1 cellular context compared by ENCODE assay signal in the genomic region with DNA sequence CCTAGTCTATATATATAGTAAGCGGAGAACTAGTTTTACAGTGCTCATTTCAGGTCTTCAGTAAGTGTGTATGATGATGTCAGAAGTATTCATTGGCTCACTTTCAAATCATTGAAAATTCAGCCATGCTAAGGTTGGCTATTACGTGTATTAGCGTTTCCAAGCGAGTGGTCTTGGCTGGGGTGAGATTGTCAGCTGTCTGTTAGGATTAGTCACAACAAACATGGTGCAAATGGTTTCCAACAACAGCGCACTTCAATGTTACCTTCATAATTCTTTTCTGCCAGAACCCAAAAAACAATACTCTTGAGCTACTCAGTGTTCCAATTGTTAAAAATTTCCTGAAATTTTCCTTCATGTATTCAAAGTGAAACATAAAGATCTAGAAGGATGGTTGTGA.
TF ChIP-seq lines count a peak whose summit lies in the region.

No MANE protein-coding gene starts in this region.

TF ChIP-seq in A549, 52 proteins besides CTCF, POLR2A, EP300 and RAD21 (continued from another document):
- TF ChIP-seq JUN (IDR thresholded peaks at IDR 0.05) (peak in 1 of 2 experiments; percentile 31; a peak in 1 of 5 replicates), TP53 (CRISPR knock-in tag; IDR thresholded peaks at IDR 0.05) (no peak), NR3C1 (IDR thresholded peaks at IDR 0.05) (no peak), KDM1A (IDR thresholded peaks at IDR 0.05; ENCODE audit: low read depth) (no peak), RNF2 (IDR thresholded peaks at IDR 0.05; ENCODE audit: borderline replicate concordance, low read depth) (no peak), MAFK (IDR thresholded peaks at IDR 0.05; ENCODE audit: partially characterized antibody) (no peak), GATA3 (IDR thresholded peaks at IDR 0.05; ENCODE audit: borderline replicate concordance) (0 out of 2 replicates have a peak, but pooled peaks have one; percentile 39), NFE2L2 (conservative IDR thresholded peaks at IDR 0.05; ENCODE audit: low read length) (no peak), EHMT2 (IDR thresholded peaks at IDR 0.05; ENCODE audit: low read depth) (no peak), ZC3H11A (IDR thresholded peaks at IDR 0.05) (no peak), ZSCAN20 (CRISPR knock-in tag; IDR thresholded peaks at IDR 0.05) (no peak), POLR2AphosphoS2 (conservative IDR thresholded peaks at IDR 0.05; ENCODE audit: low read length) (peak; percentile 88), FOSL2 (IDR thresholded peaks at IDR 0.05) (no peak), FOSL2 (CRISPR knock-in tag; IDR thresholded peaks at IDR 0.05) (peak; percentile 72), CEBPB (IDR thresholded peaks at IDR 0.05) (no peak), BHLHE40 (IDR thresholded peaks at IDR 0.05; ENCODE audit: low read depth, low read length) (no peak), JUNB (IDR thresholded peaks at IDR 0.05) (no peak), RCOR1 (IDR thresholded peaks at IDR 0.05; ENCODE audit: low read depth, low read length) (no peak), FOSB (CRISPR knock-in tag; IDR thresholded peaks at IDR 0.05) (peak; percentile 90), CBX8 (IDR thresholded peaks at IDR 0.05) (no peak), TFCP2L1 (CRISPR knock-in tag; IDR thresholded peaks at IDR 0.05) (peak; percentile 92; the same call in 1 of the 2 replicates), MYC (IDR thresholded peaks at IDR 0.05; ENCODE audit: borderline replicate concordance, low read length) (no peak), SREBF2 (IDR thresholded peaks at IDR 0.05) (no peak), SMC3 (IDR thresholded peaks at IDR 0.05) (no peak), ZFP36 (IDR thresholded peaks at IDR 0.05; ENCODE audit: borderline replicate concordance, partially characterized antibody) (no peak), HEYL (CRISPR knock-in tag; IDR thresholded peaks at IDR 0.05) (no peak), HOXB5 (CRISPR knock-in tag; IDR thresholded peaks at IDR 0.05) (0 out of 2 replicates have a peak, but pooled peaks have one; percentile 24), HOXB13 (CRISPR knock-in tag; IDR thresholded peaks at IDR 0.05; ENCODE audit: low read depth) (no peak), RFX5 (IDR thresholded peaks at IDR 0.05) (no peak), FOXS1 (CRISPR knock-in tag; IDR thresholded peaks at IDR 0.05) (0 out of 2 replicates have a peak, but pooled peaks have one; percentile 27), KDM5A (IDR thresholded peaks at IDR 0.05) (no peak), EHF (CRISPR knock-in tag; IDR thresholded peaks at IDR 0.05) (peak; percentile 57; the same call in 1 of the 2 replicates), CHD2 (IDR thresholded peaks at IDR 0.05; ENCODE audit: low read length, partially characterized antibody) (no peak), PHF8 (IDR thresholded peaks at IDR 0.05; ENCODE audit: borderline replicate concordance, low read depth) (no peak), HDAC2 (IDR thresholded peaks at IDR 0.05) (no peak), HOXA7 (CRISPR knock-in tag; IDR thresholded peaks at IDR 0.05) (peak; percentile 92), NPAS2 (CRISPR knock-in tag; IDR thresholded peaks at IDR 0.05; ENCODE audit: borderline replicate concordance) (no peak), RARB (CRISPR knock-in tag; IDR thresholded peaks at IDR 0.05) (peak; percentile 77; the same call in 1 of the 2 replicates), ZNF302 (CRISPR knock-in tag; IDR thresholded peaks at IDR 0.05) (no peak)
- TF ChIP-seq, protein P1, sequence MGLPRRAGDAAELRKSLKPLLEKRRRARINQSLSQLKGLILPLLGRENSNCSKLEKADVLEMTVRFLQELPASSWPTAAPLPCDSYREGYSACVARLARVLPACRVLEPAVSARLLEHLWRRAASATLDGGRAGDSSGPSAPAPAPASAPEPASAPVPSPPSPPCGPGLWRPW (IDR thresholded peaks at IDR 0.05): no peak
- TF ChIP-seq, protein P2, sequence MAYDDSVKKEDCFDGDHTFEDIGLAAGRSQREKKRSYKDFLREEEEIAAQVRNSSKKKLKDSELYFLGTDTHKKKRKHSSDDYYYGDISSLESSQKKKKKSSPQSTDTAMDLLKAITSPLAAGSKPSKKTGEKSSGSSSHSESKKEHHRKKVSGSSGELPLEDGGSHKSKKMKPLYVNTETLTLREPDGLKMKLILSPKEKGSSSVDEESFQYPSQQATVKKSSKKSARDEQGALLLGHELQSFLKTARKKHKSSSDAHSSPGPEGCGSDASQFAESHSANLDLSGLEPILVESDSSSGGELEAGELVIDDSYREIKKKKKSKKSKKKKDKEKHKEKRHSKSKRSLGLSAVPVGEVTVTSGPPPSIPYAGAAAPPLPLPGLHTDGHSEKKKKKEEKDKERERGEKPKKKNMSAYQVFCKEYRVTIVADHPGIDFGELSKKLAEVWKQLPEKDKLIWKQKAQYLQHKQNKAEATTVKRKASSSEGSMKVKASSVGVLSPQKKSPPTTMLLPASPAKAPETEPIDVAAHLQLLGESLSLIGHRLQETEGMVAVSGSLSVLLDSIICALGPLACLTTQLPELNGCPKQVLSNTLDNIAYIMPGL (CRISPR knock-in tag; IDR thresholded peaks at IDR 0.05; ENCODE audit: borderline replicate concordance): no peak
- TF ChIP-seq, protein P3, sequence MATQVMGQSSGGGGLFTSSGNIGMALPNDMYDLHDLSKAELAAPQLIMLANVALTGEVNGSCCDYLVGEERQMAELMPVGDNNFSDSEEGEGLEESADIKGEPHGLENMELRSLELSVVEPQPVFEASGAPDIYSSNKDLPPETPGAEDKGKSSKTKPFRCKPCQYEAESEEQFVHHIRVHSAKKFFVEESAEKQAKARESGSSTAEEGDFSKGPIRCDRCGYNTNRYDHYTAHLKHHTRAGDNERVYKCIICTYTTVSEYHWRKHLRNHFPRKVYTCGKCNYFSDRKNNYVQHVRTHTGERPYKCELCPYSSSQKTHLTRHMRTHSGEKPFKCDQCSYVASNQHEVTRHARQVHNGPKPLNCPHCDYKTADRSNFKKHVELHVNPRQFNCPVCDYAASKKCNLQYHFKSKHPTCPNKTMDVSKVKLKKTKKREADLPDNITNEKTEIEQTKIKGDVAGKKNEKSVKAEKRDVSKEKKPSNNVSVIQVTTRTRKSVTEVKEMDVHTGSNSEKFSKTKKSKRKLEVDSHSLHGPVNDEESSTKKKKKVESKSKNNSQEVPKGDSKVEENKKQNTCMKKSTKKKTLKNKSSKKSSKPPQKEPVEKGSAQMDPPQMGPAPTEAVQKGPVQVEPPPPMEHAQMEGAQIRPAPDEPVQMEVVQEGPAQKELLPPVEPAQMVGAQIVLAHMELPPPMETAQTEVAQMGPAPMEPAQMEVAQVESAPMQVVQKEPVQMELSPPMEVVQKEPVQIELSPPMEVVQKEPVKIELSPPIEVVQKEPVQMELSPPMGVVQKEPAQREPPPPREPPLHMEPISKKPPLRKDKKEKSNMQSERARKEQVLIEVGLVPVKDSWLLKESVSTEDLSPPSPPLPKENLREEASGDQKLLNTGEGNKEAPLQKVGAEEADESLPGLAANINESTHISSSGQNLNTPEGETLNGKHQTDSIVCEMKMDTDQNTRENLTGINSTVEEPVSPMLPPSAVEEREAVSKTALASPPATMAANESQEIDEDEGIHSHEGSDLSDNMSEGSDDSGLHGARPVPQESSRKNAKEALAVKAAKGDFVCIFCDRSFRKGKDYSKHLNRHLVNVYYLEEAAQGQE (IDR thresholded peaks at IDR 0.05): no peak
- TF ChIP-seq, protein P4, sequence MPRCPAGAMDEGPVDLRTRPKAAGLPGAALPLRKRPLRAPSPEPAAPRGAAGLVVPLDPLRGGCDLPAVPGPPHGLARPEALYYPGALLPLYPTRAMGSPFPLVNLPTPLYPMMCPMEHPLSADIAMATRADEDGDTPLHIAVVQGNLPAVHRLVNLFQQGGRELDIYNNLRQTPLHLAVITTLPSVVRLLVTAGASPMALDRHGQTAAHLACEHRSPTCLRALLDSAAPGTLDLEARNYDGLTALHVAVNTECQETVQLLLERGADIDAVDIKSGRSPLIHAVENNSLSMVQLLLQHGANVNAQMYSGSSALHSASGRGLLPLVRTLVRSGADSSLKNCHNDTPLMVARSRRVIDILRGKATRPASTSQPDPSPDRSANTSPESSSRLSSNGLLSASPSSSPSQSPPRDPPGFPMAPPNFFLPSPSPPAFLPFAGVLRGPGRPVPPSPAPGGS (IDR thresholded peaks at IDR 0.05): no peak
- TF ChIP-seq, protein P5, sequence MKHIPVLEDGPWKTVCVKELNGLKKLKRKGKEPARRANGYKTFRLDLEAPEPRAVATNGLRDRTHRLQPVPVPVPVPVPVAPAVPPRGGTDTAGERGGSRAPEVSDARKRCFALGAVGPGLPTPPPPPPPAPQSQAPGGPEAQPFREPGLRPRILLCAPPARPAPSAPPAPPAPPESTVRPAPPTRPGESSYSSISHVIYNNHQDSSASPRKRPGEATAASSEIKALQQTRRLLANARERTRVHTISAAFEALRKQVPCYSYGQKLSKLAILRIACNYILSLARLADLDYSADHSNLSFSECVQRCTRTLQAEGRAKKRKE (CRISPR knock-in tag; IDR thresholded peaks at IDR 0.05; ENCODE audit: low read depth): no peak
- TF ChIP-seq, protein P6, sequence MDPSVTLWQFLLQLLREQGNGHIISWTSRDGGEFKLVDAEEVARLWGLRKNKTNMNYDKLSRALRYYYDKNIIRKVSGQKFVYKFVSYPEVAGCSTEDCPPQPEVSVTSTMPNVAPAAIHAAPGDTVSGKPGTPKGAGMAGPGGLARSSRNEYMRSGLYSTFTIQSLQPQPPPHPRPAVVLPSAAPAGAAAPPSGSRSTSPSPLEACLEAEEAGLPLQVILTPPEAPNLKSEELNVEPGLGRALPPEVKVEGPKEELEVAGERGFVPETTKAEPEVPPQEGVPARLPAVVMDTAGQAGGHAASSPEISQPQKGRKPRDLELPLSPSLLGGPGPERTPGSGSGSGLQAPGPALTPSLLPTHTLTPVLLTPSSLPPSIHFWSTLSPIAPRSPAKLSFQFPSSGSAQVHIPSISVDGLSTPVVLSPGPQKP (IDR thresholded peaks at IDR 0.05; ENCODE audit: low read depth, low read length): no peak
- TF ChIP-seq, protein P7, sequence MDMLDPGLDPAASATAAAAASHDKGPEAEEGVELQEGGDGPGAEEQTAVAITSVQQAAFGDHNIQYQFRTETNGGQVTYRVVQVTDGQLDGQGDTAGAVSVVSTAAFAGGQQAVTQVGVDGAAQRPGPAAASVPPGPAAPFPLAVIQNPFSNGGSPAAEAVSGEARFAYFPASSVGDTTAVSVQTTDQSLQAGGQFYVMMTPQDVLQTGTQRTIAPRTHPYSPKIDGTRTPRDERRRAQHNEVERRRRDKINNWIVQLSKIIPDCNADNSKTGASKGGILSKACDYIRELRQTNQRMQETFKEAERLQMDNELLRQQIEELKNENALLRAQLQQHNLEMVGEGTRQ (IDR thresholded peaks at IDR 0.05): no peak
